In the genomic region with DNA sequence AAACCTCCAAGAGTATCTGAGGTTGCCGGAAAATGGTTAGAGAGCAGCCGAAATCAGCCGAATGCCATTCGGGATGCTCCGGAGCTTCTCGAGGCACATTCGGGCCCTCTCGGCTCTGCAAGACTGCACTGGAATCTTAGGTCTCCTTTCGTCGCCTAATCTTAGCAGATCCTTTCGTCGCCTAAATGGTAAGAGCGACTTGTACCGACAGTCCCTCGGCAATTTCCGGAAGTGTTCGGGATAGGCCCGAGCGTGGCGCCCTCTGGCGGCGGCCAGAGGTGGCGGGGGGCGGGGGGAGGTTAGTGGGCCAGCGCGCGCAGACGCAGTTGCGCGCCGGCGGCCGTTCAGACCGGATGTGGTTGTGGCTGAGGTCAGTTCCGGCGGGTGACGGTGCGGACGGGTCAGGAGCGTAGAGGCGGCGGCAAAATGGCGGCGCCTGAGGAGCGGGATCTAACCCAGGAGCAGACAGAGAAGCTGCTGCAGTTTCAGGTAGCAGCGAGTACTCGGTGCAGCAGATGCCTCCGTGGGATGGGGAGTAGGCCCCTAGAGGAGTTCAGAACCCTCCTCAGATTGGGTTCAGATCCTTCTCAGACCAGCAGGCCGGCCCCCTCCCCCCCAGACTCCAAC, we compare ENCODE assay signal across 8 cellular contexts. TPM values are rescaled to one million over a fixed set of nuclear protein-coding genes. Genes with fewer than 3 reads are reported as not detected.
A peak's percentile ranks its signal among the peaks of the same experiment; 100 is the strongest.
DNase-seq lines count a peak whose midpoint lies in the region; ATAC-seq and TF ChIP-seq lines count a peak whose summit lies in the region.

Gene FAF2, plus strand, starts transcription at position 404 of the 627 bp plus-strand sequence. Its CDS starts 23 bp downstream, at position 427.

- DNase-seq in DMS114 treated with DMSO at 0.1 percent for 48 hours (lab: John Stamatoyannopoulos, UW; ENCODE audit: unreplicated experiment) (peak; percentile 93), HuH-7.5 (ENCODE audit: low spot score) (peak; percentile 96), endothelial cell (ENCODE audit: low spot score) (peak; percentile 100), mesothelial cell of epicardium (ENCODE audit: low spot score in 2 of 2, unreplicated experiment in 2 of 2) (peak; percentile 94 to 100)
- DNase-seq in activated CD8-positive, alpha-beta memory T cell treated with anti-CD3 and anti-CD28 coated beads, Interleukin-2, amount 50 U/mL, for 48 hours = peak; percentile 100
- peak; percentile 95 to 97 for DNase-seq in stimulated activated CD8-positive, alpha-beta memory T cell treated with anti-CD3 and anti-CD28 coated beads, Interleukin-15, amount 100 ng/mL, for 48 hours (ENCODE audit: low read depth in 2 of 2)

- peaks cover 55% of the 10 kb centered on the region for H3K79me2 ChIP-seq in OCI-LY3 (ENCODE audit: low read length)

- H3K36me3 Mint-ChIP-seq in endothelial cell (ENCODE audit: low read depth, unreplicated experiment) (peaks cover 5% of the 10 kb centered on the region), mesothelial cell of epicardium (peaks cover under 1% of the 10 kb centered on the region)

- H3K27ac Mint-ChIP-seq in endothelial cell (ENCODE audit: unreplicated experiment) = peak within 1 kb of the TSS; percentile 100
- peak within 1 kb of the TSS; percentile 100 for H3K27ac Mint-ChIP-seq in mesothelial cell of epicardium

- peaks cover 11% of the 10 kb centered on the region for H3K36me3 ChIP-seq in OCI-LY3 (replicated peaks; ENCODE audit: low read depth, low read length)

- H3K27ac ChIP-seq in OCI-LY3 (ENCODE audit: low read length) = peak within 1 kb of the TSS; percentile 61

- H3K9me3 Mint-ChIP-seq in endothelial cell (ENCODE audit: unreplicated experiment) (no peaks in the 10 kb centered on the region), mesothelial cell of epicardium (no peaks in the 10 kb centered on the region)

- peaks cover 13% of the 10 kb centered on the region for H3K4me1 Mint-ChIP-seq in endothelial cell (ENCODE audit: unreplicated experiment)
- peaks cover 14% of the 10 kb centered on the region for H3K4me1 Mint-ChIP-seq in mesothelial cell of epicardium

- H3K4me3 Mint-ChIP-seq in endothelial cell (ENCODE audit: unreplicated experiment) (peak within 1 kb of the TSS; percentile 100), mesothelial cell of epicardium (peak within 1 kb of the TSS; percentile 91)

- peaks cover 6% of the 10 kb centered on the region; the same call in 1 of the 2 replicates for H4K20me1 ChIP-seq in OCI-LY3 (ENCODE audit: insufficient read depth, low read length)

- no peaks in the 10 kb centered on the region for H3K27me3 ChIP-seq in OCI-LY3 (ENCODE audit: low read depth, low read length)

- H3K4me3 ChIP-seq in OCI-LY3 (ENCODE audit: low read length) = peak within 1 kb of the TSS; percentile 99

- peak; percentile 91 for ATAC-seq in GM21526 (IDR thresholded peaks at IDR 0.05; ENCODE audit: low FRiP score, unreplicated experiment)

- peak within 1 kb of the TSS; percentile 100 for H3K4me2 ChIP-seq in OCI-LY3 (ENCODE audit: low read length)

- TF ChIP-seq CTCF in OCI-LY3 (IDR thresholded peaks at IDR 0.05; ENCODE audit: low read depth, low read length) = peak; percentile 93
- TF ChIP-seq CTCF in endothelial cell (IDR thresholded peaks at IDR 0.05; ENCODE audit: unreplicated experiment) = peak; percentile 97
- TF ChIP-seq CTCF in mesothelial cell of epicardium (IDR thresholded peaks at IDR 0.05; ENCODE audit: unreplicated experiment) = peak; percentile 99

- H3K27me3 Mint-ChIP-seq in endothelial cell (ENCODE audit: unreplicated experiment) = peaks cover 4% of the 10 kb centered on the region
- no peaks in the 10 kb centered on the region for H3K27me3 Mint-ChIP-seq in mesothelial cell of epicardium (ENCODE audit: low read depth)

- H3K4me1 ChIP-seq in OCI-LY3 (ENCODE audit: low read length) = peaks cover 16% of the 10 kb centered on the region

- peak within 1 kb of the TSS; percentile 89 for H2AFZ ChIP-seq in OCI-LY3 (ENCODE audit: low read depth, low read length)

- H3K9ac ChIP-seq in OCI-LY3 (ENCODE audit: low read length) = peak within 1 kb of the TSS; percentile 98

- H3K9me3 ChIP-seq in OCI-LY3 (ENCODE audit: insufficient read depth, low read length) = no peaks in the 10 kb centered on the region

RNA-seq across cellular contexts. Expression of gene FAF2, which starts in this region (rescaled TPM):
- 40.6 TPM for total RNA-seq in endothelial cell (ENCODE audit: unreplicated experiment)
- 52.7 to 54.7 TPM (median 53.9 TPM) in 3 replicates for total RNA-seq in mesothelial cell of epicardium

Comparison
In these comparisons a context has a peak if more than half of its experiments do, and no peak if none do; other contexts are left out.
1. Peak in every context shown above with its lines: DNase-seq, ATAC-seq, H3K4me3 ChIP-seq and H3K27ac ChIP-seq.